1 cellular context compared by ENCODE assay signal in the genomic region with DNA sequence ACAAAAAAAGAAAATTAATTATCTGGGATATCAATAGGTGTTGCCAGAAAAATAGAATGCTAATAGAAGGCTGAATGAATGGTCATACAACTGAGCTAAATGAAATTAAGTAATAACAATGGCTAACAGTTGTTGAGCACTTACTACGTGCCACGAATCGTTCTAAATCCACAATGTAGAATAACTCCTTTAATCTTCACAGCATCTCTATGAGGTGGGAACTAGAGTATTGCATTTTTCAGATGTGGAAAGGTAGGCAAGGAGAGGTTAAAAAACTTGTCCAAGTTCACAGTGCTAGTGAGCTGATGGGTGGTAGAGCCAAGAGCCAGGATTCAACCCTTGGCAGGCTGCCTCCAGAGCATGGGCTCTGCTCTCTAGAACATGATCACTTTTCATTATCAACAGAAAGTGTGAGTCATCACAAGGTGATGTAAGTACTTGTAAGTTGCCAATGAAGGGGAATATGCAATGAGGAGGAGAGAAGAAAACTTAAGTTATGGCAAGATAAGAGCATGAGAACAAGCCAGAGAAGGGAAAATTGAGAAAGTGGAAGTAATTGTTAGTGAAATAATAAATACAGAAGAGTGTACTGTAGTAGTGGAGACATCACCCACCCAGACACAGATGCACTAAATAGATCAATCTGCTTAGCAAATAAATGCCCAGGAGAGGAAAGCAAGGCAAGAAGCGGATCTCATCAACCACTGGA.
A peak's percentile ranks its signal among the peaks of the same experiment; 100 is the strongest.
TF ChIP-seq lines count a peak whose summit lies in the region.

No MANE protein-coding gene starts in this region.

TF ChIP-seq in HEK293, 187 proteins besides CTCF, POLR2A, EP300 and RAD21 (continued from another document and continues in another):
- no peak for TF ChIP-seq ZNF530 (tag by site-specific recombination; IDR thresholded peaks at IDR 0.05; ENCODE audit: low read depth)
- TF ChIP-seq SCRT2 (tag by site-specific recombination; IDR thresholded peaks at IDR 0.05): peak; percentile 55; the same call in 1 of the 2 replicates
- TF ChIP-seq, protein P1, sequence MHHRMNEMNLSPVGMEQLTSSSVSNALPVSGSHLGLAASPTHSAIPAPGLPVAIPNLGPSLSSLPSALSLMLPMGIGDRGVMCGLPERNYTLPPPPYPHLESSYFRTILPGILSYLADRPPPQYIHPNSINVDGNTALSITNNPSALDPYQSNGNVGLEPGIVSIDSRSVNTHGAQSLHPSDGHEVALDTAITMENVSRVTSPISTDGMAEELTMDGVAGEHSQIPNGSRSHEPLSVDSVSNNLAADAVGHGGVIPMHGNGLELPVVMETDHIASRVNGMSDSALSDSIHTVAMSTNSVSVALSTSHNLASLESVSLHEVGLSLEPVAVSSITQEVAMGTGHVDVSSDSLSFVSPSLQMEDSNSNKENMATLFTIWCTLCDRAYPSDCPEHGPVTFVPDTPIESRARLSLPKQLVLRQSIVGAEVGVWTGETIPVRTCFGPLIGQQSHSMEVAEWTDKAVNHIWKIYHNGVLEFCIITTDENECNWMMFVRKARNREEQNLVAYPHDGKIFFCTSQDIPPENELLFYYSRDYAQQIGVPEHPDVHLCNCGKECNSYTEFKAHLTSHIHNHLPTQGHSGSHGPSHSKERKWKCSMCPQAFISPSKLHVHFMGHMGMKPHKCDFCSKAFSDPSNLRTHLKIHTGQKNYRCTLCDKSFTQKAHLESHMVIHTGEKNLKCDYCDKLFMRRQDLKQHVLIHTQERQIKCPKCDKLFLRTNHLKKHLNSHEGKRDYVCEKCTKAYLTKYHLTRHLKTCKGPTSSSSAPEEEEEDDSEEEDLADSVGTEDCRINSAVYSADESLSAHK (tag by site-specific recombination; IDR thresholded peaks at IDR 0.05): peak; percentile 38; the same call in 1 of the 2 replicates
- peak; percentile 89 for TF ChIP-seq ZNF324 (tag by site-specific recombination; IDR thresholded peaks at IDR 0.05)
- TF ChIP-seq IKZF3 (tag by site-specific recombination; IDR thresholded peaks at IDR 0.05): peak; percentile 91
- peak; percentile 36; the same call in 1 of the 2 replicates for TF ChIP-seq OSR2 (tag by site-specific recombination; IDR thresholded peaks at IDR 0.05)
- TF ChIP-seq PRDM1 (tag by site-specific recombination; IDR thresholded peaks at IDR 0.05): no peak
- TF ChIP-seq ZNF76 (tag by site-specific recombination; IDR thresholded peaks at IDR 0.05; ENCODE audit: borderline replicate concordance, low read depth): no peak
- TF ChIP-seq, protein P2, sequence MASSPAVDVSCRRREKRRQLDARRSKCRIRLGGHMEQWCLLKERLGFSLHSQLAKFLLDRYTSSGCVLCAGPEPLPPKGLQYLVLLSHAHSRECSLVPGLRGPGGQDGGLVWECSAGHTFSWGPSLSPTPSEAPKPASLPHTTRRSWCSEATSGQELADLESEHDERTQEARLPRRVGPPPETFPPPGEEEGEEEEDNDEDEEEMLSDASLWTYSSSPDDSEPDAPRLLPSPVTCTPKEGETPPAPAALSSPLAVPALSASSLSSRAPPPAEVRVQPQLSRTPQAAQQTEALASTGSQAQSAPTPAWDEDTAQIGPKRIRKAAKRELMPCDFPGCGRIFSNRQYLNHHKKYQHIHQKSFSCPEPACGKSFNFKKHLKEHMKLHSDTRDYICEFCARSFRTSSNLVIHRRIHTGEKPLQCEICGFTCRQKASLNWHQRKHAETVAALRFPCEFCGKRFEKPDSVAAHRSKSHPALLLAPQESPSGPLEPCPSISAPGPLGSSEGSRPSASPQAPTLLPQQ (tag by site-specific recombination; IDR thresholded peaks at IDR 0.05): peak; percentile 84
- 0 out of 2 replicates have a peak, but pooled peaks have one; percentile 29 for TF ChIP-seq ZNF202 (tag by site-specific recombination; IDR thresholded peaks at IDR 0.05; ENCODE audit: borderline replicate concordance)
- TF ChIP-seq, protein P3, sequence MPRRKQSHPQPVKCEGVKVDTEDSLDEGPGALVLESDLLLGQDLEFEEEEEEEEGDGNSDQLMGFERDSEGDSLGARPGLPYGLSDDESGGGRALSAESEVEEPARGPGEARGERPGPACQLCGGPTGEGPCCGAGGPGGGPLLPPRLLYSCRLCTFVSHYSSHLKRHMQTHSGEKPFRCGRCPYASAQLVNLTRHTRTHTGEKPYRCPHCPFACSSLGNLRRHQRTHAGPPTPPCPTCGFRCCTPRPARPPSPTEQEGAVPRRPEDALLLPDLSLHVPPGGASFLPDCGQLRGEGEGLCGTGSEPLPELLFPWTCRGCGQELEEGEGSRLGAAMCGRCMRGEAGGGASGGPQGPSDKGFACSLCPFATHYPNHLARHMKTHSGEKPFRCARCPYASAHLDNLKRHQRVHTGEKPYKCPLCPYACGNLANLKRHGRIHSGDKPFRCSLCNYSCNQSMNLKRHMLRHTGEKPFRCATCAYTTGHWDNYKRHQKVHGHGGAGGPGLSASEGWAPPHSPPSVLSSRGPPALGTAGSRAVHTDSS (tag by site-specific recombination; IDR thresholded peaks at IDR 0.05): peak; percentile 6; the same call in 1 of the 2 replicates
- TF ChIP-seq ZNF585B (tag by site-specific recombination; IDR thresholded peaks at IDR 0.05): no peak
- TF ChIP-seq, protein P4, sequence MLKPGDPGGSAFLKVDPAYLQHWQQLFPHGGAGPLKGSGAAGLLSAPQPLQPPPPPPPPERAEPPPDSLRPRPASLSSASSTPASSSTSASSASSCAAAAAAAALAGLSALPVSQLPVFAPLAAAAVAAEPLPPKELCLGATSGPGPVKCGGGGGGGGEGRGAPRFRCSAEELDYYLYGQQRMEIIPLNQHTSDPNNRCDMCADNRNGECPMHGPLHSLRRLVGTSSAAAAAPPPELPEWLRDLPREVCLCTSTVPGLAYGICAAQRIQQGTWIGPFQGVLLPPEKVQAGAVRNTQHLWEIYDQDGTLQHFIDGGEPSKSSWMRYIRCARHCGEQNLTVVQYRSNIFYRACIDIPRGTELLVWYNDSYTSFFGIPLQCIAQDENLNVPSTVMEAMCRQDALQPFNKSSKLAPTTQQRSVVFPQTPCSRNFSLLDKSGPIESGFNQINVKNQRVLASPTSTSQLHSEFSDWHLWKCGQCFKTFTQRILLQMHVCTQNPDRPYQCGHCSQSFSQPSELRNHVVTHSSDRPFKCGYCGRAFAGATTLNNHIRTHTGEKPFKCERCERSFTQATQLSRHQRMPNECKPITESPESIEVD (tag by site-specific recombination; IDR thresholded peaks at IDR 0.05): peak; percentile 98
- TF ChIP-seq ZNF48 (tag by site-specific recombination; IDR thresholded peaks at IDR 0.05): no peak
- TF ChIP-seq SCRT1 (tag by site-specific recombination; IDR thresholded peaks at IDR 0.05; ENCODE audit: borderline replicate concordance): no peak
- TF ChIP-seq, protein P5, sequence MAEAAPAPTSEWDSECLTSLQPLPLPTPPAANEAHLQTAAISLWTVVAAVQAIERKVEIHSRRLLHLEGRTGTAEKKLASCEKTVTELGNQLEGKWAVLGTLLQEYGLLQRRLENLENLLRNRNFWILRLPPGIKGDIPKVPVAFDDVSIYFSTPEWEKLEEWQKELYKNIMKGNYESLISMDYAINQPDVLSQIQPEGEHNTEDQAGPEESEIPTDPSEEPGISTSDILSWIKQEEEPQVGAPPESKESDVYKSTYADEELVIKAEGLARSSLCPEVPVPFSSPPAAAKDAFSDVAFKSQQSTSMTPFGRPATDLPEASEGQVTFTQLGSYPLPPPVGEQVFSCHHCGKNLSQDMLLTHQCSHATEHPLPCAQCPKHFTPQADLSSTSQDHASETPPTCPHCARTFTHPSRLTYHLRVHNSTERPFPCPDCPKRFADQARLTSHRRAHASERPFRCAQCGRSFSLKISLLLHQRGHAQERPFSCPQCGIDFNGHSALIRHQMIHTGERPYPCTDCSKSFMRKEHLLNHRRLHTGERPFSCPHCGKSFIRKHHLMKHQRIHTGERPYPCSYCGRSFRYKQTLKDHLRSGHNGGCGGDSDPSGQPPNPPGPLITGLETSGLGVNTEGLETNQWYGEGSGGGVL (tag by site-specific recombination; IDR thresholded peaks at IDR 0.05): peak; percentile 57; the same call in 1 of the 2 replicates
- TF ChIP-seq, protein P6, sequence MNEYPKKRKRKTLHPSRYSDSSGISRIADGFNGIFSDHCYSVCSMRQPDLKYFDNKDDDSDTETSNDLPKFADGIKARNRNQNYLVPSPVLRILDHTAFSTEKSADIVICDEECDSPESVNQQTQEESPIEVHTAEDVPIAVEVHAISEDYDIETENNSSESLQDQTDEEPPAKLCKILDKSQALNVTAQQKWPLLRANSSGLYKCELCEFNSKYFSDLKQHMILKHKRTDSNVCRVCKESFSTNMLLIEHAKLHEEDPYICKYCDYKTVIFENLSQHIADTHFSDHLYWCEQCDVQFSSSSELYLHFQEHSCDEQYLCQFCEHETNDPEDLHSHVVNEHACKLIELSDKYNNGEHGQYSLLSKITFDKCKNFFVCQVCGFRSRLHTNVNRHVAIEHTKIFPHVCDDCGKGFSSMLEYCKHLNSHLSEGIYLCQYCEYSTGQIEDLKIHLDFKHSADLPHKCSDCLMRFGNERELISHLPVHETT (tag by site-specific recombination; IDR thresholded peaks at IDR 0.05): peak; percentile 62; the same call in 1 of the 2 replicates
- TF ChIP-seq, protein P7, sequence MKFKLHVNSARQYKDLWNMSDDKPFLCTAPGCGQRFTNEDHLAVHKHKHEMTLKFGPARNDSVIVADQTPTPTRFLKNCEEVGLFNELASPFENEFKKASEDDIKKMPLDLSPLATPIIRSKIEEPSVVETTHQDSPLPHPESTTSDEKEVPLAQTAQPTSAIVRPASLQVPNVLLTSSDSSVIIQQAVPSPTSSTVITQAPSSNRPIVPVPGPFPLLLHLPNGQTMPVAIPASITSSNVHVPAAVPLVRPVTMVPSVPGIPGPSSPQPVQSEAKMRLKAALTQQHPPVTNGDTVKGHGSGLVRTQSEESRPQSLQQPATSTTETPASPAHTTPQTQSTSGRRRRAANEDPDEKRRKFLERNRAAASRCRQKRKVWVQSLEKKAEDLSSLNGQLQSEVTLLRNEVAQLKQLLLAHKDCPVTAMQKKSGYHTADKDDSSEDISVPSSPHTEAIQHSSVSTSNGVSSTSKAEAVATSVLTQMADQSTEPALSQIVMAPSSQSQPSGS (tag by site-specific recombination; IDR thresholded peaks at IDR 0.05; ENCODE audit: low read depth): peak; percentile 89
- TF ChIP-seq ZNF561 (tag by site-specific recombination; IDR thresholded peaks at IDR 0.05; ENCODE audit: borderline replicate concordance): peak; percentile 72; the same call in 1 of the 2 replicates
- peak; percentile 88; the same call in 1 of the 2 replicates for TF ChIP-seq ZXDB (tag by site-specific recombination; IDR thresholded peaks at IDR 0.05)
- no peak for TF ChIP-seq ZNF266 (tag by site-specific recombination; IDR thresholded peaks at IDR 0.05; ENCODE audit: low read depth)
- TF ChIP-seq ZNF549 (tag by site-specific recombination; IDR thresholded peaks at IDR 0.05): no peak
- peak; percentile 84 for TF ChIP-seq MZF1 (tag by site-specific recombination; IDR thresholded peaks at IDR 0.05; ENCODE audit: borderline replicate concordance)
- peak; percentile 91 for TF ChIP-seq SP7 (tag by site-specific recombination; IDR thresholded peaks at IDR 0.05)
- TF ChIP-seq, protein P8, sequence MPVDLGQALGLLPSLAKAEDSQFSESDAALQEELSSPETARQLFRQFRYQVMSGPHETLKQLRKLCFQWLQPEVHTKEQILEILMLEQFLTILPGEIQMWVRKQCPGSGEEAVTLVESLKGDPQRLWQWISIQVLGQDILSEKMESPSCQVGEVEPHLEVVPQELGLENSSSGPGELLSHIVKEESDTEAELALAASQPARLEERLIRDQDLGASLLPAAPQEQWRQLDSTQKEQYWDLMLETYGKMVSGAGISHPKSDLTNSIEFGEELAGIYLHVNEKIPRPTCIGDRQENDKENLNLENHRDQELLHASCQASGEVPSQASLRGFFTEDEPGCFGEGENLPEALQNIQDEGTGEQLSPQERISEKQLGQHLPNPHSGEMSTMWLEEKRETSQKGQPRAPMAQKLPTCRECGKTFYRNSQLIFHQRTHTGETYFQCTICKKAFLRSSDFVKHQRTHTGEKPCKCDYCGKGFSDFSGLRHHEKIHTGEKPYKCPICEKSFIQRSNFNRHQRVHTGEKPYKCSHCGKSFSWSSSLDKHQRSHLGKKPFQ (tag by site-specific recombination; IDR thresholded peaks at IDR 0.05): 0 out of 2 replicates have a peak, but pooled peaks have one; percentile 51
- TF ChIP-seq ZFP69B (tag by site-specific recombination; IDR thresholded peaks at IDR 0.05): peak; percentile 53; the same call in 1 of the 2 replicates
- TF ChIP-seq, protein P9, sequence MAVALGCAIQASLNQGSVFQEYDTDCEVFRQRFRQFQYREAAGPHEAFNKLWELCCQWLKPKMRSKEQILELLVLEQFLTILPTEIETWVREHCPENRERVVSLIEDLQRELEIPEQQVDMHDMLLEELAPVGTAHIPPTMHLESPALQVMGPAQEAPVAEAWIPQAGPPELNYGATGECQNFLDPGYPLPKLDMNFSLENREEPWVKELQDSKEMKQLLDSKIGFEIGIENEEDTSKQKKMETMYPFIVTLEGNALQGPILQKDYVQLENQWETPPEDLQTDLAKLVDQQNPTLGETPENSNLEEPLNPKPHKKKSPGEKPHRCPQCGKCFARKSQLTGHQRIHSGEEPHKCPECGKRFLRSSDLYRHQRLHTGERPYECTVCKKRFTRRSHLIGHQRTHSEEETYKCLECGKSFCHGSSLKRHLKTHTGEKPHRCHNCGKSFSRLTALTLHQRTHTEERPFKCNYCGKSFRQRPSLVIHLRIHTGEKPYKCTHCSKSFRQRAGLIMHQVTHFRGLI (tag by site-specific recombination; IDR thresholded peaks at IDR 0.05): peak; percentile 12; the same call in 1 of the 2 replicates
- TF ChIP-seq ZNF24 (tag by site-specific recombination; IDR thresholded peaks at IDR 0.05): peak; percentile 75; the same call in 1 of the 2 replicates
- TF ChIP-seq FEZF1 (tag by site-specific recombination; IDR thresholded peaks at IDR 0.05): peak; percentile 65; the same call in 1 of the 2 replicates
- TF ChIP-seq, protein P10, sequence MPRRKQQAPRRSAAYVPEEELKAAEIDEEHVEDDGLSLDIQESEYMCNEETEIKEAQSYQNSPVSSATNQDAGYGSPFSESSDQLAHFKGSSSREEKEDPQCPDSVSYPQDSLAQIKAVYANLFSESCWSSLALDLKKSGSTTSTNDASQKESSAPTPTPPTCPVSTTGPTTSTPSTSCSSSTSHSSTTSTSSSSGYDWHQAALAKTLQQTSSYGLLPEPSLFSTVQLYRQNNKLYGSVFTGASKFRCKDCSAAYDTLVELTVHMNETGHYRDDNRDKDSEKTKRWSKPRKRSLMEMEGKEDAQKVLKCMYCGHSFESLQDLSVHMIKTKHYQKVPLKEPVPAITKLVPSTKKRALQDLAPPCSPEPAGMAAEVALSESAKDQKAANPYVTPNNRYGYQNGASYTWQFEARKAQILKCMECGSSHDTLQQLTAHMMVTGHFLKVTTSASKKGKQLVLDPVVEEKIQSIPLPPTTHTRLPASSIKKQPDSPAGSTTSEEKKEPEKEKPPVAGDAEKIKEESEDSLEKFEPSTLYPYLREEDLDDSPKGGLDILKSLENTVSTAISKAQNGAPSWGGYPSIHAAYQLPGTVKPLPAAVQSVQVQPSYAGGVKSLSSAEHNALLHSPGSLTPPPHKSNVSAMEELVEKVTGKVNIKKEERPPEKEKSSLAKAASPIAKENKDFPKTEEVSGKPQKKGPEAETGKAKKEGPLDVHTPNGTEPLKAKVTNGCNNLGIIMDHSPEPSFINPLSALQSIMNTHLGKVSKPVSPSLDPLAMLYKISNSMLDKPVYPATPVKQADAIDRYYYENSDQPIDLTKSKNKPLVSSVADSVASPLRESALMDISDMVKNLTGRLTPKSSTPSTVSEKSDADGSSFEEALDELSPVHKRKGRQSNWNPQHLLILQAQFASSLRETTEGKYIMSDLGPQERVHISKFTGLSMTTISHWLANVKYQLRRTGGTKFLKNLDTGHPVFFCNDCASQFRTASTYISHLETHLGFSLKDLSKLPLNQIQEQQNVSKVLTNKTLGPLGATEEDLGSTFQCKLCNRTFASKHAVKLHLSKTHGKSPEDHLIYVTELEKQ (tag by site-specific recombination; IDR thresholded peaks at IDR 0.05; ENCODE audit: borderline replicate concordance): peak; percentile 68; the same call in 1 of the 2 replicates
- no peak for TF ChIP-seq ZNF701 (tag by site-specific recombination; IDR thresholded peaks at IDR 0.05)
- no peak for TF ChIP-seq ZNF140 (tag by site-specific recombination; IDR thresholded peaks at IDR 0.05)
- no peak for TF ChIP-seq GLI2 (tag by site-specific recombination; IDR thresholded peaks at IDR 0.05; ENCODE audit: borderline replicate concordance, low read depth)
- 0 out of 2 replicates have a peak, but pooled peaks have one; percentile 17 for TF ChIP-seq ZNF146 (tag by site-specific recombination; IDR thresholded peaks at IDR 0.05)
